13 cellular contexts compared by ENCODE assay signal in genomic region chr17:2624292-2624731, GRCh38.
DNase-seq lines count a peak whose midpoint lies in the region; ATAC-seq and FAIRE-seq lines count a peak whose summit lies in the region.
"Had no signal": no experiment of that assay in that cellular context is flagged by ENCODE, and none has a peak within 500 bp of the region (broad histone marks: within the 10 kb centered on the region; RNA-seq: fewer than 3 reads in every experiment).

No MANE protein-coding gene starts in this region.

- DNase-seq in Ammon's horn (ENCODE audit: low spot score) = peak; percentile 35
- DNase-seq in GM18507 (ENCODE audit: extremely low spot score, insufficient read length, low read depth) = no peak
- DNase-seq in SKM-1 (lab: John Stamatoyannopoulos, UW; ENCODE audit: unreplicated experiment) = peak; percentile 0
- peak; percentile 28 for DNase-seq in iPS DF 4.7 (ENCODE audit: extremely low read depth, low spot score)
- no peak for DNase-seq in nucleus accumbens (lab: John Stamatoyannopoulos, UW)
- no peak for DNase-seq in activated CD4-positive, alpha-beta T cell treated with anti-CD3 and anti-CD28 coated beads for 1 hour
- DNase-seq in T-helper 1 cell = no peak
- DNase-seq: stimulated activated CD4-positive, alpha-beta T cell treated with anti-CD3 and anti-CD28 coated beads, Interleukin-2, amount 100 ng/mL, for 24 hours; stomach; WERI-Rb-1 had no signal

- ATAC-seq in HG02852 (IDR thresholded peaks at IDR 0.05; ENCODE audit: unreplicated experiment) = no peak
- ATAC-seq: HepG2, Panc1 had no signal

- peak; percentile 76 for FAIRE-seq in GM18507 (lab: Jason Lieb, UNC)
- FAIRE-seq: HepG2 had no signal

Comparison
In these comparisons a context has a peak if more than half of its experiments do, and no peak if none do; other contexts are left out.
1. DNase-seq: peak in Ammon's horn (single experiment), SKM-1 (single experiment) and iPS DF 4.7 (single experiment); none in GM18507 (single experiment), nucleus accumbens (0 of 56), activated CD4-positive, alpha-beta T cell treated with anti-CD3 and anti-CD28 coated beads for 1 hour (single experiment) and T-helper 1 cell (0 of 5).